In genomic region chr3:187063286-187064081, GRCh38 we compare ENCODE assay signal across 10 cellular contexts.
DNase-seq lines count a peak whose midpoint lies in the region; ATAC-seq, FAIRE-seq and TF ChIP-seq lines count a peak whose summit lies in the region.
"Had no signal": no experiment of that assay in that cellular context is flagged by ENCODE, and none has a peak within 500 bp of the region (broad histone marks: within the 10 kb centered on the region; RNA-seq: fewer than 3 reads in every experiment).

No MANE protein-coding gene starts in this region.

- no peak overlapping the region for H2BK15ac ChIP-seq in H1 (ENCODE audit: low read length)

- no peak overlapping the region for H4K91ac ChIP-seq in H1 (replicated peaks; ENCODE audit: insufficient read length, low read length)

- H3K4me1 ChIP-seq in OCI-LY3 (ENCODE audit: low read length): peaks cover 65% of the 10 kb centered on the region
- peaks cover 6 to 20% (median 9%) of the 10 kb centered on the region in 4 experiments; a peak in 5 of 7 replicates for H3K4me1 ChIP-seq in H1 (replicated peaks in 1 of 4; ENCODE audit: control insufficient read depth in 3 of 4, insufficient read depth in 4 of 4, low read length in 3 of 4)
- peaks cover 6% of the 10 kb centered on the region for H3K4me1 ChIP-seq in prostate gland (replicated peaks)
- H3K4me1 ChIP-seq in gastrocnemius medialis: peaks cover 32 to 48% of the 10 kb centered on the region in 2 donors

- TF ChIP-seq EP300 in H1 (IDR thresholded peaks at IDR 0.05; ENCODE audit: borderline replicate concordance in 1 of 2, low read depth in 2 of 2, low read length in 2 of 2): no peak

- H3K23me2 ChIP-seq in H1 (ENCODE audit: low read depth, low read length): peaks cover 1% of the 10 kb centered on the region; the same call in 1 of the 2 replicates

- POLR2A ChIA-PET in H1 (lab: Charles Lee; ENCODE audit: partially characterized antibody): no interaction called here

- no peak for DNase-seq in H1 (ENCODE audit: low read depth in 1 of 2, low spot score in 2 of 2)
- peak; percentile 58 for DNase-seq in prostate gland (ENCODE audit: low spot score)
- DNase-seq in gastrocnemius medialis: no peak
- no peak for DNase-seq in caudate nucleus (lab: John Stamatoyannopoulos, UW)
- no peak for DNase-seq in stimulated activated CD8-positive, alpha-beta memory T cell treated with anti-CD3 and anti-CD28 coated beads, Interleukin-4, amount 100 ng/mL, for 48 hours
- DNase-seq: activated gamma-delta T cell treated with Interleukin-2 at 50 U/mL for 16 hours, hypothalamus had no signal

- peak overlapping the region; percentile 67; the same call in 1 of the 2 replicates for H3K9ac ChIP-seq in OCI-LY3 (ENCODE audit: low read length)
- no peak overlapping the region for H3K9ac ChIP-seq in H1 (replicated peaks in 1 of 4; ENCODE audit: extremely low read depth in 1 of 4, low read depth in 3 of 4, low read length in 3 of 4)

- no peak overlapping the region for H2AK5ac ChIP-seq in H1 (ENCODE audit: low read depth, low read length)

- CTCF ChIA-PET in H1 (lab: Charles Lee; ENCODE audit: partially characterized antibody): interaction anchor here (1.0 kb wide), 1 partner anchor 34 kb away, joined by 3 read pairs; no protein-coding TSS in a partner anchor

- FAIRE-seq in H1 (lab: Jason Lieb, UNC): no peak

- TF ChIP-seq CTCF in OCI-LY3 (IDR thresholded peaks at IDR 0.05; ENCODE audit: low read depth, low read length) (no peak), H1 (IDR thresholded peaks at IDR 0.05; ENCODE audit: control extremely low read depth in 1 of 3, insufficient read depth in 1 of 3, low read depth in 1 of 3, low read length in 3 of 3) (no peak), prostate gland (IDR thresholded peaks at IDR 0.05) (peak in 2 of 4 experiments; percentile 17 to 54), gastrocnemius medialis (IDR thresholded peaks at IDR 0.05 in 4 of 5, conservative IDR thresholded peaks at IDR 0.05 in 1 of 5) (no peak)

- H3K9me3 ChIP-seq in OCI-LY3 (ENCODE audit: insufficient read depth, low read length) (no peaks in the 10 kb centered on the region; the same call in 1 of the 2 replicates), H1 (ENCODE audit: insufficient read depth in 2 of 2, low read depth in 1 of 2, low read length in 1 of 2) (no peaks in the 10 kb centered on the region), prostate gland (no peaks in the 10 kb centered on the region), gastrocnemius medialis (no peaks in the 10 kb centered on the region)

- peak; percentile 52 for TF ChIP-seq POLR2A in GM18505 (IDR thresholded peaks at IDR 0.05; ENCODE audit: borderline replicate concordance, extremely low read depth, insufficient read depth, insufficient read length)
- no peak for TF ChIP-seq POLR2A in H1 (IDR thresholded peaks at IDR 0.05; ENCODE audit: control extremely low read depth in 1 of 2, low read depth in 2 of 2, low read length in 2 of 2)
- TF ChIP-seq POLR2A in prostate gland (IDR thresholded peaks at IDR 0.05): no peak
- TF ChIP-seq POLR2A in gastrocnemius medialis (IDR thresholded peaks at IDR 0.05): no peak

- H3K14ac ChIP-seq in H1 (ENCODE audit: insufficient read length): no peak overlapping the region

- H3K27me3 ChIP-seq in OCI-LY3 (ENCODE audit: low read depth, low read length) (no peaks in the 10 kb centered on the region), H1 (replicated peaks in 1 of 4; ENCODE audit: control insufficient read depth in 3 of 4, extremely low read depth in 1 of 4, insufficient read depth in 3 of 4, low read length in 3 of 4) (no peaks in the 10 kb centered on the region), prostate gland (replicated peaks; ENCODE audit: insufficient read depth) (no peaks in the 10 kb centered on the region), gastrocnemius medialis (no peaks in the 10 kb centered on the region)

- in situ Hi-C loops in gastrocnemius medialis (cut with MboI; ENCODE audit: low sequenced_read_pairs in 4 of 4): no loop called here

- 0 out of 2 replicates have a peak overlapping the region, but pooled peaks have one; percentile 48 for H3K18ac ChIP-seq in H1 (ENCODE audit: extremely low read depth, low read length)

- peak overlapping the region; percentile 14; the same call in 1 of the 2 replicates for H2BK5ac ChIP-seq in H1 (ENCODE audit: low read depth, low read length)

- no peak overlapping the region for H4K8ac ChIP-seq in H1 (ENCODE audit: extremely low read depth, insufficient read depth, low read length)

- peaks cover 54% of the 10 kb centered on the region for H3K36me3 ChIP-seq in OCI-LY3 (replicated peaks; ENCODE audit: low read depth, low read length)
- H3K36me3 ChIP-seq in H1 (ENCODE audit: control insufficient read depth in 2 of 4, insufficient read depth in 4 of 4, low read length in 3 of 4): peaks cover 0 to 36% (median 8%) of the 10 kb centered on the region in 4 experiments; a peak in 5 of 8 replicates
- no peaks in the 10 kb centered on the region for H3K36me3 ChIP-seq in prostate gland
- H3K36me3 ChIP-seq in gastrocnemius medialis: no peaks in the 10 kb centered on the region

- no peak overlapping the region for H3K56ac ChIP-seq in H1 (replicated peaks; ENCODE audit: insufficient read length, low read depth, low read length)

- 0 out of 2 replicates have a peak overlapping the region, but pooled peaks have one; percentile 17 for H2BK20ac ChIP-seq in H1 (ENCODE audit: low read length)

- H4K20me1 ChIP-seq in OCI-LY3 (ENCODE audit: insufficient read depth, low read length) (peaks cover 6% of the 10 kb centered on the region; the same call in 1 of the 2 replicates), H1 (replicated peaks in 1 of 2; ENCODE audit: control insufficient read depth in 1 of 2, insufficient read depth in 2 of 2, low read length in 2 of 2) (peaks cover 0 to 1% of the 10 kb centered on the region in 2 experiments)

- no peak overlapping the region for H2BK12ac ChIP-seq in H1 (ENCODE audit: low read depth, low read length)

- no peak for TF ChIP-seq RAD21 in H1 (IDR thresholded peaks at IDR 0.05 in 1 of 2, conservative IDR thresholded peaks at IDR 0.05 in 1 of 2; ENCODE audit: low read depth in 2 of 2, low read length in 2 of 2)

- no peak overlapping the region for H2AFZ ChIP-seq in OCI-LY3 (ENCODE audit: low read depth, low read length)
- no peak overlapping the region for H2AFZ ChIP-seq in H1 (ENCODE audit: low read length)

- H3K4me2 ChIP-seq in OCI-LY3 (ENCODE audit: low read length): peak overlapping the region; percentile 43
- no peak overlapping the region; a peak in 1 of 4 replicates for H3K4me2 ChIP-seq in H1 (ENCODE audit: insufficient read depth in 1 of 2, low read depth in 2 of 2, low read length in 2 of 2)

- no peak for ATAC-seq in GM18505 (IDR thresholded peaks at IDR 0.05; ENCODE audit: unreplicated experiment)
- no peak for ATAC-seq in gastrocnemius medialis
- no peak for ATAC-seq in HG02981 (IDR thresholded peaks at IDR 0.05; ENCODE audit: unreplicated experiment)

- H3K27ac ChIP-seq in OCI-LY3 (ENCODE audit: low read length) (peak overlapping the region; percentile 85), H1 (ENCODE audit: low read depth, low read length) (no peak overlapping the region), prostate gland (peak overlapping the region; percentile 48 to 76), gastrocnemius medialis (peak overlapping the region in 1 of 4 donors; percentile 75), caudate nucleus (ENCODE audit: low read depth, low read length) (no peak overlapping the region)

- H3K4me3 ChIP-seq in OCI-LY3 (ENCODE audit: low read length) (no peak overlapping the region), H1 (ENCODE audit: extremely low read depth in 1 of 4, insufficient read depth in 2 of 4, low read depth in 3 of 4, low read length in 4 of 4) (no peak overlapping the region), prostate gland (no peak overlapping the region), gastrocnemius medialis (no peak overlapping the region)

- intact Hi-C loops in prostate gland (cut with DNase I): no loop called here
- intact Hi-C loops in gastrocnemius medialis (cut with DNase I; ENCODE audit: low total_unique reads): loop anchor here (10.0 kb wide), 1 partner anchor 209 kb away; no protein-coding TSS in a partner anchor

- H4K5ac ChIP-seq in H1 (ENCODE audit: insufficient read length, low read depth, low read length): no peak overlapping the region

- no peak overlapping the region for H2BK120ac ChIP-seq in H1 (replicated peaks; ENCODE audit: low read depth, low read length)

- 74% methylated on average over 6 of the region's 6 CpGs; no CpG with 5 or more reads in 1 of the 2 experiments for WGBS in H1 (ENCODE audit: extremely low coverage in 1 of 2, insufficient coverage in 1 of 2, insufficient read length in 1 of 2, insufficient replicate concordance in 2 of 2, low coverage in 1 of 2, low lambda C conversion rate in 2 of 2, missing lambda C conversion rate in 1 of 2), 2 experiments
- WGBS in prostate gland: 52% methylated on average over 6 of the region's 6 CpGs

- peaks cover 47% of the 10 kb centered on the region for H3K79me2 ChIP-seq in OCI-LY3 (ENCODE audit: low read length)
- no peaks in the 10 kb centered on the region; a peak in 1 of 4 replicates for H3K79me2 ChIP-seq in H1 (ENCODE audit: control insufficient read depth in 1 of 2, insufficient read depth in 2 of 2, low read length in 2 of 2)

- H3K23ac ChIP-seq in H1 (ENCODE audit: insufficient read length): no peak overlapping the region

- H3K4ac ChIP-seq in H1 (replicated peaks; ENCODE audit: insufficient read length, low read depth, low read length): no peak overlapping the region

- H3K79me1 ChIP-seq in H1 (ENCODE audit: low read depth, low read length): no peaks in the 10 kb centered on the region

TF ChIP-seq in H1, 55 proteins besides CTCF, POLR2A, EP300 and RAD21:
- TF ChIP-seq TEAD4 (IDR thresholded peaks at IDR 0.05; ENCODE audit: low read depth, low read length): 0 out of 2 replicates have a peak, but pooled peaks have one; percentile 28
- TF ChIP-seq BCL11A (IDR thresholded peaks at IDR 0.05; ENCODE audit: low read depth in 2 of 2, low read length in 2 of 2): no peak
- TF ChIP-seq E2F6 (IDR thresholded peaks at IDR 0.05): no peak
- TF ChIP-seq CHD1 (IDR thresholded peaks at IDR 0.05; ENCODE audit: low read depth, low read length): no peak
- no peak for TF ChIP-seq RNF2 (IDR thresholded peaks at IDR 0.05; ENCODE audit: borderline replicate concordance, low read depth, low read length, missing control alignments, poor library complexity, severe bottlenecking)
- TF ChIP-seq HDAC6 (IDR thresholded peaks at IDR 0.05; ENCODE audit: low read depth, low read length): no peak

Comparison
In these comparisons a context has a peak if more than half of its experiments do, and no peak if none do; other contexts are left out.
1. H3K27ac ChIP-seq: peak in OCI-LY3 (single experiment) and prostate gland (2 of 2); none in H1 (single experiment) and caudate nucleus (single experiment).